ENCODE assay signal across 11 cellular contexts in the genomic region with DNA sequence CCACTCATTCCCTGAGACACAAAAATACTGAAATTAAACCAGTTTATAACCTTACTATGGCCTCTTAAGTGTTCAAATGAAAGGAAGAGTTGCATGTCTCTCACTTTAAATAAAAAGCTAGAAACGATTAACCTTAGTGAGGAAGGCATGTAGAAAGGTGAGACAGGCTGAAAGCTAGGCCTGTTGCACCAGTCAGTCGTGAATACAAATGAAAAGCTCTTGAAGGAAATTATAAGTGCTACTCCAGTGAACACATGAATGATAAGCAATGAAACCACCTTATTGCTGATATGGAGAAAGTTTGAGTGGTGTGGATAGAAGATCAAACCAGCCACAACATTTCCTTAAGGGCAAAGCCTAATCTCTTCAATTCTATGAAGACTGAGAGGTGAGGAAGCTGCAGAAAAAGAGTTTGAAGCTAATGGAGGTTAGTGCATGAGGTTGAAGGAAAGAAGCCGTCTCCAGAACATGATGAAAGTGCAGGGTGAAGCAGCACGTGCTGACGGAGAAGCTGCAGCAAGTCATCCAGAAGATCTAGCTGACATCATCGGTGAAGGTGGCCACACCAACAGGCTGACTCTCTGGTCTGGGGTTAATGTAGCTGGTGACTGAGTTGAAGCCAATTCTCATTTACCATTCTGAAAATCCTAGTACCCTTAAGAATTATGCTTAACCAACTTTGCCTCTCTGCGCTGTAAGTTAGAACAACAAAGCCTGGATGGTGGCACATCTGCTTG.
"Had no signal": no experiment of that assay in that cellular context is flagged by ENCODE, and none has a peak within 500 bp of the region (broad histone marks: within the 10 kb centered on the region; RNA-seq: fewer than 3 reads in every experiment).

No MANE protein-coding gene starts in this region.

- DNase-seq: activated CD4-positive, CD25-positive, alpha-beta regulatory T cell treated with anti-CD3 and anti-CD28 coated beads, Interleukin-2, amount 50 U/mL, for 72 hours; activated naive CD4-positive, alpha-beta T cell treated with anti-CD3 and anti-CD28 coated beads, Interleukin-2, amount 10 ng/mL, durations not matched to agents 7 days and 5 days; cerebellar nuclear complex; dermis blood vessel endothelial cell; endodermal cell; kidney glomerular epithelial cell; sigmoid colon; stimulated activated CD4-positive, alpha-beta T cell treated with anti-CD3 and anti-CD28 coated beads, Interleukin-12 subunit alpha, Interleukin-12 subunit beta, amount 100 ng/mL, for 4 hours had no signal

- H3K9me3 Mint-ChIP-seq: activated naive CD4-positive, alpha-beta T cell treated with anti-CD3 and anti-CD28 coated beads, Interleukin-2, amount 10 ng/mL, durations not matched to agents 7 days and 5 days; endodermal cell; neural crest cell; T-helper 2 cell treated with Interferon-gamma antibody and Interleukin-4, amounts not matched to agents 5 μg/mL and 100 μg/mL, for 36 hours had no signal

- H3K4me3 Mint-ChIP-seq: activated naive CD4-positive, alpha-beta T cell treated with anti-CD3 and anti-CD28 coated beads, Interleukin-2, amount 10 ng/mL, durations not matched to agents 7 days and 5 days; endodermal cell; neural crest cell; T-helper 2 cell treated with Interferon-gamma antibody and Interleukin-4, amounts not matched to agents 5 μg/mL and 100 μg/mL, for 36 hours had no signal

- H3K27ac Mint-ChIP-seq: activated naive CD4-positive, alpha-beta T cell treated with anti-CD3 and anti-CD28 coated beads, Interleukin-2, amount 10 ng/mL, durations not matched to agents 7 days and 5 days; endodermal cell; T-helper 2 cell treated with Interferon-gamma antibody and Interleukin-4, amounts not matched to agents 5 μg/mL and 100 μg/mL, for 36 hours had no signal

- H3K27me3 Mint-ChIP-seq: activated naive CD4-positive, alpha-beta T cell treated with anti-CD3 and anti-CD28 coated beads, Interleukin-2, amount 10 ng/mL, durations not matched to agents 7 days and 5 days had no signal

- H3K27ac ChIP-seq: hepatocyte, sigmoid colon had no signal

- H3K27me3 ChIP-seq: hepatocyte, sigmoid colon had no signal

- H3K4me3 ChIP-seq: hepatocyte, sigmoid colon had no signal

- H3K9me3 ChIP-seq: sigmoid colon had no signal
